In genomic region chr1:32394141-32394889, GRCh38 we compare ENCODE assay signal across 8 cellular contexts. TPM values are rescaled to one million over a fixed set of nuclear protein-coding genes. Genes with fewer than 3 reads are reported as not detected.
DNase-seq lines count a peak whose midpoint lies in the region; ATAC-seq and TF ChIP-seq lines count a peak whose summit lies in the region.

Gene BSDC1, minus strand, starts transcription at chr1:32394441. Its CDS starts 27 bp downstream, at chr1:32394414.

- no peaks in the 10 kb centered on the region for H3K27me3 Mint-ChIP-seq in dendritic cell treated with granulocyte-macrophage colony-stimulating factor and Interleukin-4, amounts not matched to agents 40 ng/mL and 50 ng/mL, for 4 days

- peak within 1 kb of the TSS; percentile 91 for H3K27ac Mint-ChIP-seq in dendritic cell treated with granulocyte-macrophage colony-stimulating factor and Interleukin-4, amounts not matched to agents 40 ng/mL and 50 ng/mL, for 4 days

- intact Hi-C loops in dendritic cell treated with granulocyte-macrophage colony-stimulating factor and Interleukin-4, amounts not matched to agents 40 ng/mL and 50 ng/mL, for 4 days (cut with micrococcal nuclease): loop anchor here (5.0 kb wide), 1 partner anchor 192 kb away; the partner anchor contains the start of gene CCDC28B

- no peaks in the 10 kb centered on the region for H3K9me3 Mint-ChIP-seq in dendritic cell treated with granulocyte-macrophage colony-stimulating factor and Interleukin-4, amounts not matched to agents 40 ng/mL and 50 ng/mL, for 4 days

- peaks cover 9% of the 10 kb centered on the region for H3K36me3 Mint-ChIP-seq in dendritic cell treated with granulocyte-macrophage colony-stimulating factor and Interleukin-4, amounts not matched to agents 40 ng/mL and 50 ng/mL, for 4 days (ENCODE audit: low read depth)

- peak within 1 kb of the TSS; percentile 95 for H3K4me3 Mint-ChIP-seq in dendritic cell treated with granulocyte-macrophage colony-stimulating factor and Interleukin-4, amounts not matched to agents 40 ng/mL and 50 ng/mL, for 4 days

- peak; percentile 100 for DNase-seq in NCI-H774 (lab: John Stamatoyannopoulos, UW)
- DNase-seq in activated CD4-positive, alpha-beta T cell treated with anti-CD3 and anti-CD28 coated beads, Interleukin-2, amount 50 U/mL, for 4 hours: peak; percentile 97 to 98
- DNase-seq in left lobe of liver (ENCODE audit: low spot score): peak; percentile 99
- DNase-seq in stimulated activated CD4-positive, alpha-beta T cell treated with anti-CD3 and anti-CD28 coated beads, Interleukin-2, amount 100 ng/mL, for 4 hours (ENCODE audit: low read depth): peak; percentile 96

- peak; percentile 97 for ATAC-seq in GM19395 (IDR thresholded peaks at IDR 0.05; ENCODE audit: unreplicated experiment)
- peak; percentile 92 for ATAC-seq in HG03565 (IDR thresholded peaks at IDR 0.05; ENCODE audit: unreplicated experiment)
- ATAC-seq in left lobe of liver: peak; percentile 94

- peaks cover 33% of the 10 kb centered on the region for H3K4me1 Mint-ChIP-seq in dendritic cell treated with granulocyte-macrophage colony-stimulating factor and Interleukin-4, amounts not matched to agents 40 ng/mL and 50 ng/mL, for 4 days (ENCODE audit: low read depth)

- TF ChIP-seq CTCF in C4-2B (conservative IDR thresholded peaks at IDR 0.05): no peak

- peak within 1 kb of the TSS; percentile 85 for H3K27ac ChIP-seq in C4-2B

RNA-seq across cellular contexts. Expression of gene BSDC1, which starts in this region (rescaled TPM):
- total RNA-seq in left lobe of liver: 58.6 TPM

Comparison
In these comparisons a context has a peak if more than half of its experiments do, and no peak if none do; other contexts are left out.
1. Peak in every context shown above with its lines: DNase-seq, ATAC-seq and H3K27ac ChIP-seq.